ENCODE assay signal across 28 cellular contexts in genomic region chr3:25040739-25041138, GRCh38.
A peak's percentile ranks its signal among the peaks of the same experiment; 100 is the strongest.
DNase-seq lines count a peak whose midpoint lies in the region; ATAC-seq, FAIRE-seq and TF ChIP-seq lines count a peak whose summit lies in the region.
"Had no signal": no experiment of that assay in that cellular context is flagged by ENCODE, and none has a peak within 500 bp of the region (broad histone marks: within the 10 kb centered on the region; RNA-seq: fewer than 3 reads in every experiment).

No MANE protein-coding gene starts in this region.

- in situ Hi-C loops in HepG2 (cut with HindIII; ENCODE audit: extremely low pct_ligation_motif_present, low pct_unique_long_range_greater_than_20kb), result no loop called here

- H3K27me3 Mint-ChIP-seq in astrocyte (ENCODE audit: low read depth, unreplicated experiment), result no peaks in the 10 kb centered on the region
- no peaks in the 10 kb centered on the region for H3K27me3 Mint-ChIP-seq in activated CD4-positive, alpha-beta T cell treated with anti-CD3 and anti-CD28 coated beads for 36 hours
- H3K27me3 Mint-ChIP-seq: CD4-positive, alpha-beta T cell had no signal

- FAIRE-seq in HepG2 (lab: Jason Lieb, UNC) (no peak), astrocyte (lab: Jason Lieb, UNC) (no peak)
- FAIRE-seq: D721Med, GM12891 had no signal

- no peaks in the 10 kb centered on the region for H3K36me3 ChIP-seq in HepG2 (replicated peaks in 1 of 2; ENCODE audit: control insufficient read depth in 1 of 2, insufficient read depth in 2 of 2, low read length in 2 of 2)
- H3K36me3 ChIP-seq in right lobe of liver, result no peaks in the 10 kb centered on the region
- H3K36me3 ChIP-seq in astrocyte (ENCODE audit: insufficient read depth, low read length), result no peaks in the 10 kb centered on the region
- H3K36me3 ChIP-seq: BLaER1, MG63, SJSA1 had no signal

- H3K79me2 ChIP-seq in HepG2 (ENCODE audit: insufficient read depth, low read length) (no peaks in the 10 kb centered on the region), astrocyte (ENCODE audit: insufficient read depth, low read length) (no peaks in the 10 kb centered on the region)

- no peak overlapping the region for H3K27ac ChIP-seq in HepG2 (ENCODE audit: extremely low read length, insufficient read depth, low read length)
- no peak overlapping the region for H3K27ac ChIP-seq in right lobe of liver
- H3K27ac ChIP-seq in astrocyte (ENCODE audit: low read depth, low read length), result no peak overlapping the region
- H3K27ac ChIP-seq: 22Rv1, BLaER1, PC-9, SJSA1 had no signal

- no peaks in the 10 kb centered on the region for H3K36me3 Mint-ChIP-seq in astrocyte (ENCODE audit: low read depth, unreplicated experiment)
- H3K36me3 Mint-ChIP-seq in activated CD4-positive, alpha-beta T cell treated with anti-CD3 and anti-CD28 coated beads for 36 hours (ENCODE audit: low read depth), result no peaks in the 10 kb centered on the region

- POLR2A ChIA-PET in HepG2 (lab: Yijun Ruan, JAX), result no interaction called here
- POLR2A ChIA-PET in activated CD4-positive, alpha-beta T cell treated with anti-CD3 and anti-CD28 coated beads for 36 hours (lab: Charles Lee), result no interaction called here

- H3K4me3 Mint-ChIP-seq in astrocyte (ENCODE audit: unreplicated experiment), result no peak overlapping the region
- H3K4me3 Mint-ChIP-seq in activated CD4-positive, alpha-beta T cell treated with anti-CD3 and anti-CD28 coated beads for 36 hours, result no peak overlapping the region
- H3K4me3 Mint-ChIP-seq: CD4-positive, alpha-beta T cell; GM23338; H9; HFFc6 had no signal

- H3K9ac ChIP-seq in HepG2 (ENCODE audit: insufficient read depth, low read depth, low read length) (no peak overlapping the region), astrocyte (ENCODE audit: low read length) (no peak overlapping the region)
- H3K9ac ChIP-seq: BLaER1 had no signal

- no peak for TF ChIP-seq EP300 in HepG2 (IDR thresholded peaks at IDR 0.05; ENCODE audit: low read depth in 2 of 2, low read length in 2 of 2)
- no peak for TF ChIP-seq EP300 in HepG2 (CRISPR knock-in tag; IDR thresholded peaks at IDR 0.05; ENCODE audit: borderline replicate concordance)

- BruUV-seq in HepG2 (replicated peaks; lab: Mats Ljungman, UMichigan), result no TSS peak

- DNase-seq in HepG2 (ENCODE audit: low spot score) (no peak), right lobe of liver (no peak), astrocyte (ENCODE audit: low read depth) (peak; percentile 31), fibroblast of peridontal ligament (ENCODE audit: extremely low read depth) (peak; percentile 29), C1 segment of cervical spinal cord (lab: John Stamatoyannopoulos, UW) (no peak), cerebellum (ENCODE audit: low spot score) (no peak)
- no peak for DNase-seq in activated CD4-positive, alpha-beta T cell treated with anti-CD3 and anti-CD28 coated beads for 36 hours
- DNase-seq: CD4-positive, alpha-beta T cell; GDM1; H9; HFFc6; IMR-90; KG1; MG63; NCI-H1694; NCI-H2029 treated with DMSO at 0.1 percent for 48 hours; NCI-H446 treated with DMSO at 0.1 percent for 48 hours; NCI-H526; NCI-H82; PC-9 had no signal

- intact Hi-C loops in HepG2 (cut with micrococcal nuclease; ENCODE audit: unreplicated experiment), result no loop called here
- intact Hi-C loops in right lobe of liver (cut with DNase I), result no loop called here
- intact Hi-C loops in activated CD4-positive, alpha-beta T cell treated with anti-CD3 and anti-CD28 coated beads for 36 hours (cut with DNase I, micrococcal nuclease), result no loop called here

- peaks cover 8% of the 10 kb centered on the region for H3K4me1 Mint-ChIP-seq in astrocyte (ENCODE audit: low read depth, unreplicated experiment)
- H3K4me1 Mint-ChIP-seq in activated CD4-positive, alpha-beta T cell treated with anti-CD3 and anti-CD28 coated beads for 36 hours, result no peaks in the 10 kb centered on the region

- H3K27me3 ChIP-seq in HepG2 (ENCODE audit: control insufficient read depth in 1 of 2, insufficient read depth in 2 of 2, low read length in 2 of 2) (no peaks in the 10 kb centered on the region), right lobe of liver (no peaks in the 10 kb centered on the region), astrocyte (ENCODE audit: insufficient read depth, low read length) (no peaks in the 10 kb centered on the region)
- H3K27me3 ChIP-seq: BLaER1, MG63, SJSA1 had no signal

- TF ChIP-seq POLR2A in HepG2 (IDR thresholded peaks at IDR 0.05; ENCODE audit: insufficient read depth in 1 of 2, low read depth in 2 of 2, low read length in 2 of 2), result no peak
- no peak for TF ChIP-seq POLR2A in right lobe of liver (IDR thresholded peaks at IDR 0.05)

- H2AFZ ChIP-seq in HepG2 (ENCODE audit: low read length), result no peak overlapping the region
- no peak overlapping the region for H2AFZ ChIP-seq in astrocyte (ENCODE audit: low read depth, low read length)
- H2AFZ ChIP-seq: GM23338, PC-9 had no signal

- no peak overlapping the region for H3K4me3 ChIP-seq in HepG2 (replicated peaks in 1 of 3; ENCODE audit: insufficient read depth in 1 of 3, low read depth in 2 of 3, low read length in 3 of 3)
- H3K4me3 ChIP-seq in right lobe of liver, result no peak overlapping the region
- no peak overlapping the region for H3K4me3 ChIP-seq in astrocyte (ENCODE audit: insufficient read depth, low read depth, low read length)
- H3K4me3 ChIP-seq: BLaER1, GM23338, MG63, PC-9, SJSA1 had no signal

- 0% methylated on average over 3 of the region's 3 CpGs for WGBS in HepG2 (ENCODE audit: low lambda C conversion rate)
- 29% methylated on average over 3 of the region's 3 CpGs for WGBS in right lobe of liver (ENCODE audit: insufficient coverage, low coverage, low lambda C conversion rate, missing lambda C conversion rate)

- H3K27ac Mint-ChIP-seq in astrocyte (ENCODE audit: unreplicated experiment), result no peak overlapping the region
- H3K27ac Mint-ChIP-seq in activated CD4-positive, alpha-beta T cell treated with anti-CD3 and anti-CD28 coated beads for 36 hours, result no peak overlapping the region
- H3K27ac Mint-ChIP-seq: CD4-positive, alpha-beta T cell; GM23338; H9; HFFc6 had no signal

- TF ChIP-seq RAD21 in HepG2 (CRISPR knock-in tag; IDR thresholded peaks at IDR 0.05), result no peak

- no peak overlapping the region for H3K4me2 ChIP-seq in HepG2 (ENCODE audit: low read depth, low read length)
- H3K4me2 ChIP-seq in astrocyte (ENCODE audit: low read length), result no peak overlapping the region
- H3K4me2 ChIP-seq: BLaER1, GM23338, PC-9 had no signal

- CTCF ChIA-PET in HepG2 (lab: Yijun Ruan, JAX; ENCODE audit: low intra/inter-chr PET ratio, low total read pairs), result no interaction called here
- CTCF ChIA-PET in activated CD4-positive, alpha-beta T cell treated with anti-CD3 and anti-CD28 coated beads for 36 hours (lab: Charles Lee), result interaction anchor here (0.6 kb wide), 1 partner anchor 135 kb away, joined by 3 read pairs; no protein-coding TSS in a partner anchor

- H3K4me1 ChIP-seq in HepG2 (ENCODE audit: insufficient read depth, low read length) (no peaks in the 10 kb centered on the region), right lobe of liver (no peaks in the 10 kb centered on the region), astrocyte (ENCODE audit: insufficient read depth, low read length) (peaks cover 25% of the 10 kb centered on the region)

- TF ChIP-seq CTCF in HepG2 (CRISPR knock-in tag; IDR thresholded peaks at IDR 0.05), result no peak
- no peak for TF ChIP-seq CTCF in right lobe of liver (IDR thresholded peaks at IDR 0.05)
- TF ChIP-seq CTCF in astrocyte (IDR thresholded peaks at IDR 0.05; ENCODE audit: insufficient read depth, low read depth, low read length), result no peak

- ATAC-seq in HepG2 (no peak), right lobe of liver (no peak), GM21619 (IDR thresholded peaks at IDR 0.05; ENCODE audit: unreplicated experiment) (no peak)
- ATAC-seq in activated CD4-positive, alpha-beta T cell treated with anti-CD3 and anti-CD28 coated beads for 36 hours, result no peak
- ATAC-seq: GM23338, Right ventricle myocardium inferior had no signal

- no peaks in the 10 kb centered on the region for H3K9me3 Mint-ChIP-seq in astrocyte (ENCODE audit: unreplicated experiment)
- peaks cover 4% of the 10 kb centered on the region for H3K9me3 Mint-ChIP-seq in activated CD4-positive, alpha-beta T cell treated with anti-CD3 and anti-CD28 coated beads for 36 hours (ENCODE audit: low read depth)
- H3K9me3 Mint-ChIP-seq: CD4-positive, alpha-beta T cell; GM23338; H9 had no signal

- H3K9me3 ChIP-seq in HepG2 (ENCODE audit: low read length) (no peaks in the 10 kb centered on the region), right lobe of liver (no peaks in the 10 kb centered on the region), astrocyte (ENCODE audit: insufficient read depth, low read depth, low read length) (no peaks in the 10 kb centered on the region)
- H3K9me3 ChIP-seq: BLaER1, MG63, SJSA1 had no signal

- H4K20me1 ChIP-seq in HepG2 (ENCODE audit: insufficient read depth, low read length) (no peaks in the 10 kb centered on the region), astrocyte (ENCODE audit: insufficient read depth, low read length) (no peaks in the 10 kb centered on the region)
- H4K20me1 ChIP-seq: BLaER1 had no signal

TF ChIP-seq in HepG2, 621 proteins besides CTCF, POLR2A, EP300 and RAD21:
- no peak for TF ChIP-seq ERF (CRISPR knock-in tag; IDR thresholded peaks at IDR 0.05)
- TF ChIP-seq CEBPB (IDR thresholded peaks at IDR 0.05; ENCODE audit: borderline replicate concordance, low read depth, low read length), result 0 out of 2 replicates have a peak, but pooled peaks have one; percentile 2

Comparison
In these comparisons a context has a peak if more than half of its experiments do, and no peak if none do; other contexts are left out.
1. DNase-seq: peak in astrocyte (single experiment) and fibroblast of peridontal ligament (single experiment); none in HepG2 (single experiment), right lobe of liver (0 of 3), activated CD4-positive, alpha-beta T cell treated with anti-CD3 and anti-CD28 coated beads for 36 hours (single experiment), C1 segment of cervical spinal cord (0 of 14) and cerebellum (single experiment).